Comparison of ENCODE assay signal across 13 cellular contexts in the genomic region with DNA sequence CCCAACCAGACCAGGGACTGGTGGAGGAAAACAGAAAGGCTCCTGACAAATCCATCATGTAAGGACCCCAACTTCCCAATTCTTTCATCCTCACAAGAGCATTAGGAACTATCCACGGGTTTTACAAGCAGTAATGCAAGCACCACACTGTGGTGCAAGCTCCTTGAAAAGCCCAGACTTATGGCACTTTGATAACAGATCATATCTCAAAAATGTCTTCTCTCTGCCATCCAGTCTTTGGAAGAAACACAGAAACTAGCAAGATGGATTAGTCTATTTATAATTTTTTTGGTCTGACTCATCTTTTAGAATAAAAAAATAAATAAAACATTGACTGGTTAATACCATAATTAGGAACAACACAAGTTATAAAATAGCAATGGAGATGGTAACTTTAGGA. TPM values are rescaled to one million over a fixed set of nuclear protein-coding genes. Genes with fewer than 3 reads are reported as not detected.
DNase-seq lines count a peak whose midpoint lies in the region; ATAC-seq and TF ChIP-seq lines count a peak whose summit lies in the region.
"Had no signal": no experiment of that assay in that cellular context is flagged by ENCODE, and none has a peak within 500 bp of the region (broad histone marks: within the 10 kb centered on the region; RNA-seq: fewer than 3 reads in every experiment).

No MANE protein-coding gene starts in this region.

- peaks cover 21% of the 10 kb centered on the region for H3F3A ChIP-seq in GM23248 (ENCODE audit: insufficient read depth)

- peaks cover 10% of the 10 kb centered on the region in 2 donors for H3K9me3 Mint-ChIP-seq in activated naive CD4-positive, alpha-beta T cell treated with anti-CD3 and anti-CD28 coated beads, Interleukin-2, amount 50 U/mL, for 72 hours
- H3K9me3 Mint-ChIP-seq: CD8-positive, alpha-beta memory T cell had no signal

- no peak for TF ChIP-seq CTCF in stomach (IDR thresholded peaks at IDR 0.05)

- intact Hi-C loops in stomach (cut with DNase I; ENCODE audit: low total_unique reads): no loop called here

- ATAC-seq in activated naive CD4-positive, alpha-beta T cell treated with anti-CD3 and anti-CD28 coated beads, Interleukin-2, amount 50 U/mL, for 72 hours: no peak

- 16 to 21% methylated on average over 1 of the region's 1 CpG for WGBS in GM23248 (ENCODE audit: low coverage in 1 of 2, low lambda C conversion rate in 2 of 2, missing lambda C conversion rate in 2 of 2), 2 experiments
- WGBS in stomach, 5 donors: 8 to 19% (median 13%) methylated on average over 1 of the region's 1 CpG

- peak overlapping the region; percentile 24; the same call in 1 of the 2 replicates for H3K9ac ChIP-seq in GM23248

- in situ Hi-C loops in GM23248 (cut with MboI): no loop called here

- no peaks in the 10 kb centered on the region for H3K36me3 ChIP-seq in GM23248 (ENCODE audit: low read depth)
- H3K36me3 ChIP-seq in stomach: no peaks in the 10 kb centered on the region

- peaks cover 7 to 12% of the 10 kb centered on the region in 2 donors for H3K36me3 Mint-ChIP-seq in activated naive CD4-positive, alpha-beta T cell treated with anti-CD3 and anti-CD28 coated beads, Interleukin-2, amount 50 U/mL, for 72 hours
- H3K36me3 Mint-ChIP-seq: CD8-positive, alpha-beta memory T cell had no signal

- no peak for TF ChIP-seq EP300 in stomach (IDR thresholded peaks at IDR 0.05)

- H3K4me2 ChIP-seq in GM23248 (ENCODE audit: unreplicated experiment): peak overlapping the region; percentile 56

- TF ChIP-seq POLR2A in stomach (IDR thresholded peaks at IDR 0.05): no peak

- H3K9me3 ChIP-seq in GM23248 (ENCODE audit: low read depth) (no peaks in the 10 kb centered on the region), stomach (no peaks in the 10 kb centered on the region)

- H3K27ac ChIP-seq in GM23248 (peak overlapping the region; percentile 64), stomach (peak overlapping the region; percentile 54 to 86 (median 74))

- H2AFZ ChIP-seq in GM23248: peak overlapping the region; percentile 42

- no peaks in the 10 kb centered on the region for H4K20me1 ChIP-seq in GM23248 (ENCODE audit: insufficient read depth)

- H3K4me3 ChIP-seq in GM23248: peak overlapping the region; percentile 23
- no peak overlapping the region for H3K4me3 ChIP-seq in stomach

- H3K27me3 ChIP-seq in GM23248 (replicated peaks; ENCODE audit: insufficient read depth) (no peaks in the 10 kb centered on the region), stomach (no peaks in the 10 kb centered on the region)

- no peaks in the 10 kb centered on the region for H3K9me2 ChIP-seq in GM23248 (ENCODE audit: insufficient read depth)

- peak overlapping the region in 1 of 2 donors; percentile 2 for H3K27ac Mint-ChIP-seq in activated naive CD4-positive, alpha-beta T cell treated with anti-CD3 and anti-CD28 coated beads, Interleukin-2, amount 50 U/mL, for 72 hours

- DNase-seq in GM23248 (peak; percentile 48), astrocyte of the hippocampus (ENCODE audit: low read depth, low spot score) (peak; percentile 12), hepatic stellate cell (ENCODE audit: low spot score) (peak; percentile 14), stomach (no peak), DMS 273 (lab: John Stamatoyannopoulos, UW; ENCODE audit: unreplicated experiment) (no peak), NCI-H524 treated with DMSO at 0.1 percent for 48 hours (lab: John Stamatoyannopoulos, UW) (no peak)
- no peak for DNase-seq in activated naive CD4-positive, alpha-beta T cell treated with anti-CD3 and anti-CD28 coated beads, Interleukin-2, amount 50 U/mL, for 72 hours (ENCODE audit: low spot score in 2 of 2)
- DNase-seq in activated CD8-positive, alpha-beta memory T cell treated with anti-CD3 and anti-CD28 coated beads for 24 hours: no peak
- DNase-seq: CD8-positive, alpha-beta memory T cell; dermis blood vessel endothelial cell; mesendoderm; NCI-H1417 treated with DMSO at 0.1 percent for 48 hours; NCI-H526 had no signal

- H3K4me1 ChIP-seq in GM23248 (ENCODE audit: insufficient read depth): peaks cover 56% of the 10 kb centered on the region
- H3K4me1 ChIP-seq in stomach: peaks cover 0 to 34% (median 15%) of the 10 kb centered on the region in 4 donors

- H3K79me2 ChIP-seq in GM23248 (ENCODE audit: insufficient read depth): no peaks in the 10 kb centered on the region

RNA-seq across cellular contexts. Expression of a gene that starts 49.1 kb away (rescaled TPM):
- 674 and 698 TPM in 2 replicates for total RNA-seq in GM23248 (2014; rRNA removed; shearing (Covaris generic))
- polyA plus RNA-seq in GM23248 (2016; fragmentation: Nextera tagmentation; extraction: Ambion mirVana) (1,687 and 1,703 TPM in 2 replicates), stomach (100 to 1,000 TPM; 146 to 179 (median 172) TPM)
- 1,000 to 10,000 TPM in 1 of 5 donors, 100 to 1,000 TPM in 4; 300 to 1,007 (median 620) TPM for total RNA-seq in stomach
- 10 to 100 TPM in 1 of 2 donors, 1 to 10 TPM in 1; 5.9 to 15.4 TPM for total RNA-seq in activated naive CD4-positive, alpha-beta T cell treated with anti-CD3 and anti-CD28 coated beads, Interleukin-2, amount 50 U/mL, for 72 hours
- polyA plus RNA-seq: CD8-positive, alpha-beta memory T cell had no signal

Comparison
In these comparisons a context has a peak if more than half of its experiments do, and no peak if none do; other contexts are left out.
1. DNase-seq: peak in GM23248 (single experiment), astrocyte of the hippocampus (single experiment) and hepatic stellate cell (single experiment); none in stomach (single experiment), DMS 273 (single experiment), activated naive CD4-positive, alpha-beta T cell treated with anti-CD3 and anti-CD28 coated beads, Interleukin-2, amount 50 U/mL, for 72 hours (0 of 2), activated CD8-positive, alpha-beta memory T cell treated with anti-CD3 and anti-CD28 coated beads for 24 hours (single experiment) and NCI-H524 treated with DMSO at 0.1 percent for 48 hours (single experiment).
2. RNA of a gene that starts 49.1 kb away (total RNA-seq): 674 to 698 TPM in GM23248 and 300 to 1,007 TPM in stomach; 5.9 to 15.4 TPM in activated naive CD4-positive, alpha-beta T cell treated with anti-CD3 and anti-CD28 coated beads, Interleukin-2, amount 50 U/mL, for 72 hours; every median in the first group is over 10 times any median in the second.